In the genomic region with DNA sequence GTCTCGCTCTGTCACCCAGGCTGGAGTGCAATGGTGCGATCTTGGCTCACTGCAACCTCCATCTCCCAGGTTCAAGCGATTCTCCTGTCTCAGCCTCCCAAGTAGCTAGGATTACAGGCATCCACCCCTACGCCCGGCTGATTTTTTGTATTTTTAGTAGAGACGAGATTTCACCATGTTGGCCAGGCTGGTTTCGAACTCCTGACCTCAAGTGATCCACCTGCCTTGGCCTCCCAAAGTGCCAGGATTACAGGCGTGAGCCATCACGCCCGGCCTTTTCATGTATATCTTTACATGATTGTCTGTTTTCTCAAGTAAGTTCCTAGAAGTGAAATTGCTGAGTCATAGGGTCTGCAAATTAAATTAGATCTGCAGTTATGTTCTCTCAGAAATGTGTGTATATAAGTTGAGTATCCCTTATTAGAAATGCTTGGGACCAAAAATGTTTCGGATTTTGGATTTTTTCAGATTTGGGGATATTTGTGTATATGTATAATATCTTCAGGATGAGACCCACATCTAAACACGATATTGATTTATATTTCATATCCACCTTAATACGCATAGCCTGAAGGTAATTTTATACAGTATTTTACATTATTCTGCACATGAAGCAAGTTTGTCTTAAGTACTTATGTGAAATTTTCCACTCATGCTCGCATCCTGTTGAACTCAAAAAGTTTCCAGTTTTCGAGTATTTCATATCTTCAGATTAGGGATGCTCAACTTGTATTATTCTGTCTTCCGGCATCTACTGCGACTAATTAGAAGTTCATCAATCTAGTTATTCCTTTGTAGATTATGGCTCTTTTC, we compare ENCODE assay signal across 2 cellular contexts.
TF ChIP-seq lines count a peak whose summit lies in the region.

No MANE protein-coding gene starts in this region.

TF ChIP-seq in SK-N-SH treated with all-trans-retinoic acid at 6 μM for 48 hours, 23 proteins besides CTCF, POLR2A, EP300 and RAD21:
- TF ChIP-seq, protein P1, sequence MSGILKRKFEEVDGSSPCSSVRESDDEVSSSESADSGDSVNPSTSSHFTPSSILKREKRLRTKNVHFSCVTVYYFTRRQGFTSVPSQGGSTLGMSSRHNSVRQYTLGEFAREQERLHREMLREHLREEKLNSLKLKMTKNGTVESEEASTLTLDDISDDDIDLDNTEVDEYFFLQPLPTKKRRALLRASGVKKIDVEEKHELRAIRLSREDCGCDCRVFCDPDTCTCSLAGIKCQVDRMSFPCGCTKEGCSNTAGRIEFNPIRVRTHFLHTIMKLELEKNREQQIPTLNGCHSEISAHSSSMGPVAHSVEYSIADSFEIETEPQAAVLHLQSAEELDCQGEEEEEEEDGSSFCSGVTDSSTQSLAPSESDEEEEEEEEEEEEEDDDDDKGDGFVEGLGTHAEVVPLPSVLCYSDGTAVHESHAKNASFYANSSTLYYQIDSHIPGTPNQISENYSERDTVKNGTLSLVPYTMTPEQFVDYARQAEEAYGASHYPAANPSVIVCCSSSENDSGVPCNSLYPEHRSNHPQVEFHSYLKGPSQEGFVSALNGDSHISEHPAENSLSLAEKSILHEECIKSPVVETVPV (CRISPR knock-in tag; IDR thresholded peaks at IDR 0.05): no peak
- TF ChIP-seq ZNF70 (CRISPR knock-in tag; IDR thresholded peaks at IDR 0.05) (no peak), ZNF8 (CRISPR knock-in tag; IDR thresholded peaks at IDR 0.05) (no peak), CSDC2 (CRISPR knock-in tag; IDR thresholded peaks at IDR 0.05) (no peak), ZNF565 (CRISPR knock-in tag; conservative IDR thresholded peaks at IDR 0.05; ENCODE audit: low read depth) (no peak), ARNTL (CRISPR knock-in tag; IDR thresholded peaks at IDR 0.05; ENCODE audit: borderline replicate concordance, low read depth) (no peak), BACH2 (CRISPR knock-in tag; IDR thresholded peaks at IDR 0.05; ENCODE audit: borderline replicate concordance) (no peak), TCF4 (CRISPR knock-in tag; IDR thresholded peaks at IDR 0.05; ENCODE audit: borderline replicate concordance) (no peak), ZC3H10 (CRISPR knock-in tag; IDR thresholded peaks at IDR 0.05) (no peak), GLIS3 (CRISPR knock-in tag; IDR thresholded peaks at IDR 0.05) (no peak), PPARA (CRISPR knock-in tag; IDR thresholded peaks at IDR 0.05; ENCODE audit: borderline replicate concordance) (no peak), ZFP3 (CRISPR knock-in tag; IDR thresholded peaks at IDR 0.05) (no peak), ESRRG (CRISPR knock-in tag; IDR thresholded peaks at IDR 0.05) (no peak), RARB (CRISPR knock-in tag; IDR thresholded peaks at IDR 0.05) (no peak), SNAI2 (CRISPR knock-in tag; IDR thresholded peaks at IDR 0.05) (no peak)
- TF ChIP-seq, protein P2, sequence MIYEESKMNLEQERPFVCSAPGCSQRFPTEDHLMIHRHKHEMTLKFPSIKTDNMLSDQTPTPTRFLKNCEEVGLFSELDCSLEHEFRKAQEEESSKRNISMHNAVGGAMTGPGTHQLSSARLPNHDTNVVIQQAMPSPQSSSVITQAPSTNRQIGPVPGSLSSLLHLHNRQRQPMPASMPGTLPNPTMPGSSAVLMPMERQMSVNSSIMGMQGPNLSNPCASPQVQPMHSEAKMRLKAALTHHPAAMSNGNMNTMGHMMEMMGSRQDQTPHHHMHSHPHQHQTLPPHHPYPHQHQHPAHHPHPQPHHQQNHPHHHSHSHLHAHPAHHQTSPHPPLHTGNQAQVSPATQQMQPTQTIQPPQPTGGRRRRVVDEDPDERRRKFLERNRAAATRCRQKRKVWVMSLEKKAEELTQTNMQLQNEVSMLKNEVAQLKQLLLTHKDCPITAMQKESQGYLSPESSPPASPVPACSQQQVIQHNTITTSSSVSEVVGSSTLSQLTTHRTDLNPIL (CRISPR knock-in tag; IDR thresholded peaks at IDR 0.05; ENCODE audit: low read depth): no peak
- TF ChIP-seq, protein P3, sequence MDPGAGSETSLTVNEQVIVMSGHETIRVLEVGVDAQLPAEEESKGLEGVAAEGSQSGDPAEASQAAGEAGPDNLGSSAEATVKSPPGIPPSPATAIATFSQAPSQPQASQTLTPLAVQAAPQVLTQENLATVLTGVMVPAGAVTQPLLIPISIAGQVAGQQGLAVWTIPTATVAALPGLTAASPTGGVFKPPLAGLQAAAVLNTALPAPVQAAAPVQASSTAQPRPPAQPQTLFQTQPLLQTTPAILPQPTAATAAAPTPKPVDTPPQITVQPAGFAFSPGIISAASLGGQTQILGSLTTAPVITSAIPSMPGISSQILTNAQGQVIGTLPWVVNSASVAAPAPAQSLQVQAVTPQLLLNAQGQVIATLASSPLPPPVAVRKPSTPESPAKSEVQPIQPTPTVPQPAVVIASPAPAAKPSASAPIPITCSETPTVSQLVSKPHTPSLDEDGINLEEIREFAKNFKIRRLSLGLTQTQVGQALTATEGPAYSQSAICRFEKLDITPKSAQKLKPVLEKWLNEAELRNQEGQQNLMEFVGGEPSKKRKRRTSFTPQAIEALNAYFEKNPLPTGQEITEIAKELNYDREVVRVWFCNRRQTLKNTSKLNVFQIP (CRISPR knock-in tag; IDR thresholded peaks at IDR 0.05; ENCODE audit: borderline replicate concordance, low read depth): no peak

TF ChIP-seq in SK-N-SH, 30 proteins besides CTCF, POLR2A, EP300 and RAD21 (continued from another document):
- TF ChIP-seq, protein P4, sequence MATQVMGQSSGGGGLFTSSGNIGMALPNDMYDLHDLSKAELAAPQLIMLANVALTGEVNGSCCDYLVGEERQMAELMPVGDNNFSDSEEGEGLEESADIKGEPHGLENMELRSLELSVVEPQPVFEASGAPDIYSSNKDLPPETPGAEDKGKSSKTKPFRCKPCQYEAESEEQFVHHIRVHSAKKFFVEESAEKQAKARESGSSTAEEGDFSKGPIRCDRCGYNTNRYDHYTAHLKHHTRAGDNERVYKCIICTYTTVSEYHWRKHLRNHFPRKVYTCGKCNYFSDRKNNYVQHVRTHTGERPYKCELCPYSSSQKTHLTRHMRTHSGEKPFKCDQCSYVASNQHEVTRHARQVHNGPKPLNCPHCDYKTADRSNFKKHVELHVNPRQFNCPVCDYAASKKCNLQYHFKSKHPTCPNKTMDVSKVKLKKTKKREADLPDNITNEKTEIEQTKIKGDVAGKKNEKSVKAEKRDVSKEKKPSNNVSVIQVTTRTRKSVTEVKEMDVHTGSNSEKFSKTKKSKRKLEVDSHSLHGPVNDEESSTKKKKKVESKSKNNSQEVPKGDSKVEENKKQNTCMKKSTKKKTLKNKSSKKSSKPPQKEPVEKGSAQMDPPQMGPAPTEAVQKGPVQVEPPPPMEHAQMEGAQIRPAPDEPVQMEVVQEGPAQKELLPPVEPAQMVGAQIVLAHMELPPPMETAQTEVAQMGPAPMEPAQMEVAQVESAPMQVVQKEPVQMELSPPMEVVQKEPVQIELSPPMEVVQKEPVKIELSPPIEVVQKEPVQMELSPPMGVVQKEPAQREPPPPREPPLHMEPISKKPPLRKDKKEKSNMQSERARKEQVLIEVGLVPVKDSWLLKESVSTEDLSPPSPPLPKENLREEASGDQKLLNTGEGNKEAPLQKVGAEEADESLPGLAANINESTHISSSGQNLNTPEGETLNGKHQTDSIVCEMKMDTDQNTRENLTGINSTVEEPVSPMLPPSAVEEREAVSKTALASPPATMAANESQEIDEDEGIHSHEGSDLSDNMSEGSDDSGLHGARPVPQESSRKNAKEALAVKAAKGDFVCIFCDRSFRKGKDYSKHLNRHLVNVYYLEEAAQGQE (IDR thresholded peaks at IDR 0.05; ENCODE audit: low read depth, low read length): no peak
- TF ChIP-seq, protein P5, sequence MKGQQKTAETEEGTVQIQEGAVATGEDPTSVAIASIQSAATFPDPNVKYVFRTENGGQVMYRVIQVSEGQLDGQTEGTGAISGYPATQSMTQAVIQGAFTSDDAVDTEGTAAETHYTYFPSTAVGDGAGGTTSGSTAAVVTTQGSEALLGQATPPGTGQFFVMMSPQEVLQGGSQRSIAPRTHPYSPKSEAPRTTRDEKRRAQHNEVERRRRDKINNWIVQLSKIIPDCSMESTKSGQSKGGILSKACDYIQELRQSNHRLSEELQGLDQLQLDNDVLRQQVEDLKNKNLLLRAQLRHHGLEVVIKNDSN (IDR thresholded peaks at IDR 0.05; ENCODE audit: borderline replicate concordance, low read depth): no peak
- TF ChIP-seq ELF1 (IDR thresholded peaks at IDR 0.05): no peak
- TF ChIP-seq TAF1 (IDR thresholded peaks at IDR 0.05; ENCODE audit: borderline replicate concordance, low read depth, low read length): no peak
- no peak for TF ChIP-seq FOXM1 (IDR thresholded peaks at IDR 0.05; ENCODE audit: low read depth)
- no peak for TF ChIP-seq MXI1 (IDR thresholded peaks at IDR 0.05; ENCODE audit: low read depth, low read length)
- no peak for TF ChIP-seq GABPA (IDR thresholded peaks at IDR 0.05; ENCODE audit: low read depth)
- TF ChIP-seq RXRA (IDR thresholded peaks at IDR 0.05; ENCODE audit: borderline replicate concordance, low read depth): no peak
- no peak for TF ChIP-seq RCOR1 (IDR thresholded peaks at IDR 0.05; ENCODE audit: low read length)
- TF ChIP-seq, protein P6, sequence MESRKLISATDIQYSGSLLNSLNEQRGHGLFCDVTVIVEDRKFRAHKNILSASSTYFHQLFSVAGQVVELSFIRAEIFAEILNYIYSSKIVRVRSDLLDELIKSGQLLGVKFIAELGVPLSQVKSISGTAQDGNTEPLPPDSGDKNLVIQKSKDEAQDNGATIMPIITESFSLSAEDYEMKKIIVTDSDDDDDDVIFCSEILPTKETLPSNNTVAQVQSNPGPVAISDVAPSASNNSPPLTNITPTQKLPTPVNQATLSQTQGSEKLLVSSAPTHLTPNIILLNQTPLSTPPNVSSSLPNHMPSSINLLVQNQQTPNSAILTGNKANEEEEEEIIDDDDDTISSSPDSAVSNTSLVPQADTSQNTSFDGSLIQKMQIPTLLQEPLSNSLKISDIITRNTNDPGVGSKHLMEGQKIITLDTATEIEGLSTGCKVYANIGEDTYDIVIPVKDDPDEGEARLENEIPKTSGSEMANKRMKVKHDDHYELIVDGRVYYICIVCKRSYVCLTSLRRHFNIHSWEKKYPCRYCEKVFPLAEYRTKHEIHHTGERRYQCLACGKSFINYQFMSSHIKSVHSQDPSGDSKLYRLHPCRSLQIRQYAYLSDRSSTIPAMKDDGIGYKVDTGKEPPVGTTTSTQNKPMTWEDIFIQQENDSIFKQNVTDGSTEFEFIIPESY (IDR thresholded peaks at IDR 0.05; ENCODE audit: borderline replicate concordance, low read depth): no peak
- TF ChIP-seq, protein P7, sequence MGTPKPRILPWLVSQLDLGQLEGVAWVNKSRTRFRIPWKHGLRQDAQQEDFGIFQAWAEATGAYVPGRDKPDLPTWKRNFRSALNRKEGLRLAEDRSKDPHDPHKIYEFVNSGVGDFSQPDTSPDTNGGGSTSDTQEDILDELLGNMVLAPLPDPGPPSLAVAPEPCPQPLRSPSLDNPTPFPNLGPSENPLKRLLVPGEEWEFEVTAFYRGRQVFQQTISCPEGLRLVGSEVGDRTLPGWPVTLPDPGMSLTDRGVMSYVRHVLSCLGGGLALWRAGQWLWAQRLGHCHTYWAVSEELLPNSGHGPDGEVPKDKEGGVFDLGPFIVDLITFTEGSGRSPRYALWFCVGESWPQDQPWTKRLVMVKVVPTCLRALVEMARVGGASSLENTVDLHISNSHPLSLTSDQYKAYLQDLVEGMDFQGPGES (IDR thresholded peaks at IDR 0.05; ENCODE audit: low read depth, low read length): no peak
- TF ChIP-seq JUND (IDR thresholded peaks at IDR 0.05): no peak
- no peak for TF ChIP-seq YY1 (IDR thresholded peaks at IDR 0.05; ENCODE audit: low read depth)
TF ChIP-seq in SK-N-SH: peak in this region for 0.
